Comparison of ENCODE assay signal across 8 cellular contexts in the genomic region with DNA sequence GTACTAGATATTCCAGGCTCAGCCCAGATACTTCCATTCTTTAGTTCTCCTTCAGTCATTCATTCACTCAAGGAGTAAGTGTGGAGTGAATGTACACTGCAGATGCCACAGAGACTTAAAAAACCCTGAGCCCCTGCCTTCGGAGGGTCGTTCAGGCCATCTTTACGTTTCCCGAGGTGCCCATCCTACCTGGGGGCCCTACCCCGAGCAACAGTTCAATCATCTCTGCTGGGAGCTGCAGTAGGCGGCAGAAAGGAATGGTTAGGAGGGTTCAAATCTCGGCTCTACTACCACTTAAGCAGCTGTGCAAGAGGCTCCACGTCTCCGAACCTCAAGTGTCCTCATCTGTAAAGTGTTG. TPM values are rescaled to one million over a fixed set of nuclear protein-coding genes. Genes with fewer than 3 reads are reported as not detected.
A peak's percentile ranks its signal among the peaks of the same experiment; 100 is the strongest.
DNase-seq lines count a peak whose midpoint lies in the region; ATAC-seq and TF ChIP-seq lines count a peak whose summit lies in the region.

No MANE protein-coding gene starts in this region.

- TF ChIP-seq POLR2A in body of pancreas (IDR thresholded peaks at IDR 0.05) = no peak
- no peak for TF ChIP-seq POLR2A in uterus (IDR thresholded peaks at IDR 0.05)

- peaks cover 19% of the 10 kb centered on the region for H3K4me1 Mint-ChIP-seq in memory B cell

- TF ChIP-seq CTCF in body of pancreas (IDR thresholded peaks at IDR 0.05) = no peak
- no peak for TF ChIP-seq CTCF in uterus (IDR thresholded peaks at IDR 0.05)

- H3K4me3 ChIP-seq in body of pancreas = peak overlapping the region; percentile 85 to 92
- peak overlapping the region; percentile 91 to 95 for H3K4me3 ChIP-seq in uterus

- H3K4me3 Mint-ChIP-seq in memory B cell = peak overlapping the region; percentile 88

- ATAC-seq in Right ventricle myocardium inferior = no peak
- ATAC-seq in body of pancreas = no peak
- ATAC-seq in memory B cell (ENCODE audit: low read depth) = no peak
- no peak for ATAC-seq in HG03457 (IDR thresholded peaks at IDR 0.05; ENCODE audit: unreplicated experiment)
- ATAC-seq in GM21381 (IDR thresholded peaks at IDR 0.05; ENCODE audit: unreplicated experiment) = no peak

- intact Hi-C loops in Right ventricle myocardium inferior (cut with DNase I) (no loop called here), cardiac septum (cut with DNase I) (no loop called here), body of pancreas (cut with DNase I) (no loop called here), uterus (cut with DNase I; ENCODE audit: low total_unique reads) (no loop called here)

- no peaks in the 10 kb centered on the region for H3K9me3 Mint-ChIP-seq in memory B cell

- H3K4me1 ChIP-seq in body of pancreas = peaks cover 26% of the 10 kb centered on the region
- no peaks in the 10 kb centered on the region for H3K4me1 ChIP-seq in uterus

- WGBS in body of pancreas, 2 donors = 0 to 1% methylated on average over 9 of the region's 9 CpGs

- peak overlapping the region; percentile 70 to 89 (median 86) for H3K27ac ChIP-seq in body of pancreas
- H3K27ac ChIP-seq in uterus = peak overlapping the region; percentile 62 to 87

- peaks cover 1% of the 10 kb centered on the region for H3K27me3 Mint-ChIP-seq in memory B cell

- H3K36me3 Mint-ChIP-seq in memory B cell = peaks cover 3% of the 10 kb centered on the region

- peaks cover 0 to 12% of the 10 kb centered on the region in 2 donors for H3K36me3 ChIP-seq in body of pancreas (replicated peaks in 1 of 2; ENCODE audit: insufficient read depth in 1 of 2, low read depth in 2 of 2)
- no peaks in the 10 kb centered on the region for H3K36me3 ChIP-seq in uterus

- DNase-seq in Right ventricle myocardium inferior (ENCODE audit: missing footprints) = peak; percentile 23
- DNase-seq in cardiac septum (ENCODE audit: low spot score) = no peak
- no peak for DNase-seq in body of pancreas
- DNase-seq in memory B cell (ENCODE audit: low spot score in 2 of 2) = no peak
- no peak for DNase-seq in uterus
- DNase-seq in stimulated activated naive CD4-positive, alpha-beta T cell treated with Interleukin-2 at 50 U/mL for 16 hours (lab: John Stamatoyannopoulos, UW) = no peak

- no peaks in the 10 kb centered on the region for H3K27me3 ChIP-seq in body of pancreas
- no peaks in the 10 kb centered on the region for H3K27me3 ChIP-seq in uterus

- peak overlapping the region; percentile 86 for H3K27ac Mint-ChIP-seq in memory B cell

- no peaks in the 10 kb centered on the region for H3K9me3 ChIP-seq in body of pancreas
- H3K9me3 ChIP-seq in uterus = no peaks in the 10 kb centered on the region

RNA-seq across cellular contexts. Expression of gene SEC13, which starts 0.6 kb away (rescaled TPM):
- total RNA-seq in Right ventricle myocardium inferior (52.4 TPM), cardiac septum (59.2 TPM), body of pancreas (100 to 1,000 TPM in 1 of 2 donors, 10 to 100 TPM in 1; 71.6 to 129 TPM), uterus (100 to 1,000 TPM in 1 of 4 donors, 10 to 100 TPM in 3; 18.2 to 137 (median 72.7) TPM)

RNA-seq across cellular contexts. Expression of gene GHRL, which starts 27.6 kb away (rescaled TPM):
- total RNA-seq in Right ventricle myocardium inferior (0.30 TPM), cardiac septum (0.48 TPM), body of pancreas (1 to 10 TPM; 3.6 to 4.2 TPM), uterus (1 to 10 TPM in 1 of 4 donors, not detected in 3; 7.9 TPM)
